10 cellular contexts compared by ENCODE assay signal in the genomic region with DNA sequence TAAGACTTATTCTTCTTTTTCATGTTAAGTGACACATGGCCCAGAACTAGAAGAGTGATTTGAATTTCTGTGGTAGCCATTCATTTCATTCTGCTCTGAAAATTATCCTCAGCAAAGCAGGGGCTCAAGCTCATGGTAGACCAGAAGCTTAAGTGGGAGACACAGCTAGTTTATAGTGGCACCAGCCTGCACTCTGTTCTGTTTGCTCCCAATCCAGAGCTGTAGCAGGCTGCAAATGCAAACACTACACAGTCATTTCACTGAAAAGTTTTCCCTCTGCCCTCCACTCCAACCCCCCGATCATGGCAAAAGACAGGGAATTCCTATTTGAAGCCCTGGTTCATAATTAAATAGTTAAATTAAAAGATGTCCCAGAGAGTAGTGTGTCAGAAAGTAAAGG. TPM values are rescaled to one million over a fixed set of nuclear protein-coding genes. Genes with fewer than 3 reads are reported as not detected.
"Had no signal": no experiment of that assay in that cellular context is flagged by ENCODE, and none has a peak within 500 bp of the region (broad histone marks: within the 10 kb centered on the region; RNA-seq: fewer than 3 reads in every experiment).

No MANE protein-coding gene starts in this region.

- H3K4me3 Mint-ChIP-seq: HFFc6 had no signal

- ATAC-seq: HCT116, K562 had no signal

- H3K27ac Mint-ChIP-seq: HFFc6 had no signal

- DNase-seq: GM23248, GOT3, HFFc6, IMR-90, KG1 had no signal

- H3K9me3 Mint-ChIP-seq: HFFc6 had no signal

RNA-seq across cellular contexts. Expression of a gene that starts 43.3 kb away (rescaled TPM):
- total RNA-seq: GM23248, H4, H7, HFFc6, HT1080, IMR-90, K562 had no signal

RNA-seq across cellular contexts. Expression of a gene that starts 52.0 kb away (rescaled TPM):
- total RNA-seq: GM23248, H4, H7, HFFc6, HT1080, IMR-90, K562 had no signal
